In genomic region chr2:232588680-232589585, GRCh38 we compare ENCODE assay signal across 11 cellular contexts. TPM values are rescaled to one million over a fixed set of nuclear protein-coding genes. Genes with fewer than 3 reads are reported as not detected.
DNase-seq lines count a peak whose midpoint lies in the region; ATAC-seq and TF ChIP-seq lines count a peak whose summit lies in the region.
"Had no signal": no experiment of that assay in that cellular context is flagged by ENCODE, and none has a peak within 500 bp of the region (broad histone marks: within the 10 kb centered on the region; RNA-seq: fewer than 3 reads in every experiment).

No MANE protein-coding gene starts in this region.

- H3K9ac ChIP-seq in GM23248, result peak overlapping the region; percentile 20; the same call in 1 of the 2 replicates

- peak overlapping the region; percentile 63 for H3K4me2 ChIP-seq in GM23248 (ENCODE audit: unreplicated experiment)

- H3K36me3 Mint-ChIP-seq in stimulated activated effector memory CD8-positive, alpha-beta T cell treated with anti-CD3 and anti-CD28 coated beads, Interleukin-12 subunit alpha, Interleukin-12 subunit beta, amount 100 ng/mL, for 72 hours, result no peaks in the 10 kb centered on the region

- H3K9me2 ChIP-seq in GM23248 (ENCODE audit: insufficient read depth), result no peaks in the 10 kb centered on the region

- H3K27ac ChIP-seq in GM23248, result peak overlapping the region; percentile 59
- peak overlapping the region; percentile 82 for H3K27ac ChIP-seq in VCaP
- H3K27ac ChIP-seq in foreskin keratinocyte, result peak overlapping the region; percentile 41

- no peaks in the 10 kb centered on the region for H3K79me2 ChIP-seq in GM23248 (ENCODE audit: insufficient read depth)

- H3K27ac Mint-ChIP-seq in stimulated activated effector memory CD8-positive, alpha-beta T cell treated with anti-CD3 and anti-CD28 coated beads, Interleukin-12 subunit alpha, Interleukin-12 subunit beta, amount 100 ng/mL, for 72 hours, result no peak overlapping the region
- H3K27ac Mint-ChIP-seq: activated CD8-positive, alpha-beta T cell treated with anti-CD3 and anti-CD28 coated beads for 36 hours had no signal

- H3K4me3 ChIP-seq in GM23248 (no peak overlapping the region), skeletal muscle cell (ENCODE audit: low read depth, low read length) (no peak overlapping the region)

- no peak overlapping the region for H2AFZ ChIP-seq in GM23248

- no peak for TF ChIP-seq CTCF in VCaP (conservative IDR thresholded peaks at IDR 0.05)
- no peak for TF ChIP-seq CTCF in foreskin keratinocyte (conservative IDR thresholded peaks at IDR 0.05)

- H3K4me1 Mint-ChIP-seq in stimulated activated effector memory CD8-positive, alpha-beta T cell treated with anti-CD3 and anti-CD28 coated beads, Interleukin-12 subunit alpha, Interleukin-12 subunit beta, amount 100 ng/mL, for 72 hours, result peaks cover 6% of the 10 kb centered on the region

- peak; percentile 66 for ATAC-seq in foreskin keratinocyte
- ATAC-seq in stimulated activated effector memory CD8-positive, alpha-beta T cell treated with anti-CD3 and anti-CD28 coated beads, Interleukin-12 subunit alpha, Interleukin-12 subunit beta, amount 100 ng/mL, for 72 hours, result no peak
- ATAC-seq in HG02610 (IDR thresholded peaks at IDR 0.05; ENCODE audit: unreplicated experiment), result no peak
- ATAC-seq: activated CD8-positive, alpha-beta T cell treated with anti-CD3 and anti-CD28 coated beads for 36 hours had no signal

- H3K9me3 Mint-ChIP-seq in stimulated activated effector memory CD8-positive, alpha-beta T cell treated with anti-CD3 and anti-CD28 coated beads, Interleukin-12 subunit alpha, Interleukin-12 subunit beta, amount 100 ng/mL, for 72 hours, result no peaks in the 10 kb centered on the region

- peaks cover 18% of the 10 kb centered on the region for H3K4me1 ChIP-seq in GM23248 (ENCODE audit: insufficient read depth)
- peaks cover 23% of the 10 kb centered on the region for H3K4me1 ChIP-seq in foreskin keratinocyte

- H3K36me3 ChIP-seq in GM23248 (ENCODE audit: low read depth), result no peaks in the 10 kb centered on the region; the same call in 1 of the 2 replicates

- no peaks in the 10 kb centered on the region for H3K9me3 ChIP-seq in GM23248 (ENCODE audit: low read depth)

- DNase-seq in GM23248 (peak; percentile 92), foreskin keratinocyte (peak; percentile 51 to 77), skeletal muscle cell (ENCODE audit: low read depth) (peak; percentile 36), NCI-H1048 (lab: John Stamatoyannopoulos, UW) (no peak), COLO829 (ENCODE audit: low spot score) (no peak)
- DNase-seq in stimulated activated effector memory CD8-positive, alpha-beta T cell treated with anti-CD3 and anti-CD28 coated beads, Interleukin-12 subunit alpha, Interleukin-12 subunit beta, amount 100 ng/mL, for 72 hours (ENCODE audit: low spot score in 2 of 2), result no peak
- DNase-seq: activated CD8-positive, alpha-beta T cell treated with anti-CD3 and anti-CD28 coated beads for 36 hours; NCI-H510A treated with DMSO at 0.1 percent for 48 hours had no signal

- H3K4me3 Mint-ChIP-seq in stimulated activated effector memory CD8-positive, alpha-beta T cell treated with anti-CD3 and anti-CD28 coated beads, Interleukin-12 subunit alpha, Interleukin-12 subunit beta, amount 100 ng/mL, for 72 hours, result no peak overlapping the region
- H3K4me3 Mint-ChIP-seq: activated CD8-positive, alpha-beta T cell treated with anti-CD3 and anti-CD28 coated beads for 36 hours had no signal

- in situ Hi-C loops in GM23248 (cut with MboI), result no loop called here

- H4K20me1 ChIP-seq in GM23248 (ENCODE audit: insufficient read depth), result no peaks in the 10 kb centered on the region

- peaks cover 17% of the 10 kb centered on the region for H3F3A ChIP-seq in GM23248 (ENCODE audit: insufficient read depth)

- H3K27me3 ChIP-seq in GM23248 (replicated peaks; ENCODE audit: insufficient read depth), result no peaks in the 10 kb centered on the region
- H3K27me3 ChIP-seq in foreskin keratinocyte, result no peaks in the 10 kb centered on the region

- 40 to 41% methylated on average over 18 of the region's 18 CpGs for WGBS in GM23248 (ENCODE audit: low coverage in 1 of 2, low lambda C conversion rate in 2 of 2, missing lambda C conversion rate in 2 of 2), 2 experiments

RNA-seq across cellular contexts. Expression of gene EIF4E2, which starts 38.4 kb away (rescaled TPM):
- 82.8 and 98.5 TPM in 2 replicates for total RNA-seq in GM23248 (2014; rRNA removed; shearing (Covaris generic))
- polyA plus RNA-seq in GM23248 (2016; fragmentation: Nextera tagmentation; extraction: Ambion mirVana) (147 and 150 TPM in 2 replicates), foreskin keratinocyte (83.3 and 84.4 TPM in 2 replicates)
- 74.7 and 79.2 TPM in 2 replicates for total RNA-seq in foreskin keratinocyte

RNA-seq across cellular contexts. Expression of gene TIGD1, which starts 38.6 kb away (rescaled TPM):
- total RNA-seq in GM23248 (2014; rRNA removed; shearing (Covaris generic)), result 2.0 and 4.3 TPM in 2 replicates
- polyA plus RNA-seq in GM23248 (2016; fragmentation: Nextera tagmentation; extraction: Ambion mirVana) (3.2 and 3.6 TPM in 2 replicates), foreskin keratinocyte (0.58 and 0.68 TPM in 2 replicates)
- 1.4 and 2.1 TPM in 2 replicates for total RNA-seq in foreskin keratinocyte

RNA-seq across cellular contexts. Expression of gene EFHD1, which starts 44.5 kb away (rescaled TPM):
- not detected in 2 replicates for total RNA-seq in GM23248 (2014; rRNA removed; shearing (Covaris generic))
- polyA plus RNA-seq in GM23248 (2016; fragmentation: Nextera tagmentation; extraction: Ambion mirVana) (not detected in 2 replicates), foreskin keratinocyte (not detected in 2 replicates)
- not detected in 2 replicates for total RNA-seq in foreskin keratinocyte

RNA-seq across cellular contexts. Expression of gene CHRNG, which starts 49.4 kb away (rescaled TPM):
- not detected in 2 replicates for total RNA-seq in GM23248 (2014; rRNA removed; shearing (Covaris generic))
- polyA plus RNA-seq in GM23248 (2016; fragmentation: Nextera tagmentation; extraction: Ambion mirVana), result not detected in 2 replicates
- total RNA-seq in foreskin keratinocyte, result not detected in 2 replicates
- not detected in 2 replicates for polyA plus RNA-seq in foreskin keratinocyte
- total RNA-seq: activated CD8-positive, alpha-beta T cell treated with anti-CD3 and anti-CD28 coated beads for 36 hours; glomerular endothelial cell had no signal

Comparison
In these comparisons a context has a peak if more than half of its experiments do, and no peak if none do; other contexts are left out.
1. DNase-seq: peak in GM23248 (single experiment), foreskin keratinocyte (2 of 2) and skeletal muscle cell (single experiment); none in NCI-H1048 (single experiment), COLO829 (single experiment) and stimulated activated effector memory CD8-positive, alpha-beta T cell treated with anti-CD3 and anti-CD28 coated beads, Interleukin-12 subunit alpha, Interleukin-12 subunit beta, amount 100 ng/mL, for 72 hours (0 of 2).
2. Peak in every context shown above with its lines, with median percentiles within 50 percentile points of each other: H3K27ac ChIP-seq.